Comparison of ENCODE assay signal across 8 cellular contexts in the genomic region with DNA sequence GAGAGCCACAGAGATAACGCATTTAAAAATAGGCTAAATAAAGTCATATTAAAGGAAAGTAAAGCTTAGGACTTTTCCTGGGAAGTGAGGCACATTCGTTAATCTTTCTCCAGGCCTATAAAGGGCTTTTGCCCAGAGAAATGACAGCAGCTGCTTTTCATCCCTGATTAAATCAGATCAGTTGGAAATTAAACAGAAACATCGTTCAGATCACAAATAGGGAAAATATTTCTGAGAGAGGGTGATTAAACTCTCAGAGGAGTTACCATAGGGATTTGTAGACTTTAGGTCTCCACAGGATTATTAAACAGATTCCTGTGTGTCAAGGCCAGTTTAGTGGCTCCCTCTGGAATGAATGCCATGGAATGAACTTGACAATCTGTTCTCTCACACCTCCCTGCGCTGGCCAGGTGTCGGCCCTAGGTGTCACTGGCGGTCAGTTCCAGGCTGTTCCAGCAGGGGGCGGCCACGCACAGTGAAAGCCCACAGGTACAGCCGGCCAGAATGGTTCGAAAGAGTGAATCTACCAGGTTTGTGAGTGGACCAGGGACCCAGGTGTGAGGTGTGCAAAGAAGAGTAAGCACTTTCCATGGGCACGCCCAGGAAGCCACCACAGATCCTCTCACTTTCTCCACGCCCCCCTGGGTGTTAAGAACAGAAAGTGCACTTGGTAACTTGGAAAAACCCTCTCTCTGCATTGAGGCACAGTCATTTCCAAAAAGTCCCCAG.
A peak's percentile ranks its signal among the peaks of the same experiment; 100 is the strongest.
DNase-seq lines count a peak whose midpoint lies in the region; ATAC-seq and TF ChIP-seq lines count a peak whose summit lies in the region.

No MANE protein-coding gene starts in this region.

- no peak overlapping the region for H3K27ac Mint-ChIP-seq in Calu3 (ENCODE audit: unreplicated experiment)
- peak overlapping the region in 2 of 3 experiments; percentile 21 to 50 for H3K27ac Mint-ChIP-seq in nephron

- H3K9me3 ChIP-seq in NT2/D1 (ENCODE audit: insufficient read depth, low read length) = no peaks in the 10 kb centered on the region
- no peaks in the 10 kb centered on the region for H3K9me3 ChIP-seq in esophagus squamous epithelium

- no TSS peak for BruUV-seq in Calu3 (replicated peaks; lab: Mats Ljungman, UMichigan)

- DNase-seq in Calu3 (peak; percentile 89), NT2/D1 (ENCODE audit: low read depth, low spot score) (peak; percentile 28), activated T-cell treated with anti-CD3 and anti-CD28 coated beads for 48 hours (ENCODE audit: low read depth) (peak; percentile 79), esophagus squamous epithelium (lab: John Stamatoyannopoulos, UW) (peak; percentile 3)
- DNase-seq in stimulated activated naive CD8-positive, alpha-beta T cell treated with anti-CD3 and anti-CD28 coated beads, Interleukin-15, Interleukin-2, amounts not matched to agents 100 U/mL and 50 U/mL, for 24 hours = peak; percentile 86

- H3K4me1 ChIP-seq in NT2/D1 (ENCODE audit: insufficient read depth, insufficient read length) (no peaks in the 10 kb centered on the region), esophagus squamous epithelium (peaks cover 0 to 12% (median 0%) of the 10 kb centered on the region in 3 donors)

- H3K27me3 ChIP-seq in NT2/D1 (ENCODE audit: insufficient read depth, insufficient read length) (no peaks in the 10 kb centered on the region), esophagus squamous epithelium (no peaks in the 10 kb centered on the region)

- H3K9me3 Mint-ChIP-seq in Calu3 (ENCODE audit: low read depth, unreplicated experiment) = no peaks in the 10 kb centered on the region
- H3K9me3 Mint-ChIP-seq in nephron = peaks cover 8% of the 10 kb centered on the region

- ATAC-seq in GM19438 (IDR thresholded peaks at IDR 0.05; ENCODE audit: low read depth, unreplicated experiment) = peak; percentile 87
- ATAC-seq in HG03460 (IDR thresholded peaks at IDR 0.05; ENCODE audit: unreplicated experiment) = peak; percentile 93
- ATAC-seq in stimulated activated naive CD8-positive, alpha-beta T cell treated with anti-CD3 and anti-CD28 coated beads, Interleukin-15, Interleukin-2, amounts not matched to agents 100 U/mL and 50 U/mL, for 24 hours = peak; percentile 91

- H3K27ac ChIP-seq in esophagus squamous epithelium = no peak overlapping the region

- 16 to 18% methylated on average over 12 of the region's 12 CpGs for WGBS in esophagus squamous epithelium, 2 donors

- no peak overlapping the region for H3K9ac ChIP-seq in NT2/D1 (ENCODE audit: insufficient read length, low read depth)

- H3K27me3 Mint-ChIP-seq in Calu3 (ENCODE audit: unreplicated experiment) (no peaks in the 10 kb centered on the region), nephron (ENCODE audit: low read depth) (peaks cover 13% of the 10 kb centered on the region)

- H3K4me1 Mint-ChIP-seq in Calu3 (ENCODE audit: low read depth, unreplicated experiment) (no peaks in the 10 kb centered on the region), nephron (peaks cover 32% of the 10 kb centered on the region)

- H3K4me3 ChIP-seq in NT2/D1 (ENCODE audit: insufficient read length, low read depth) (no peak overlapping the region), esophagus squamous epithelium (peak overlapping the region in 1 of 4 donors; percentile 29)

- H3K36me3 ChIP-seq in NT2/D1 (ENCODE audit: insufficient read depth, insufficient read length, low read length) (no peaks in the 10 kb centered on the region), esophagus squamous epithelium (no peaks in the 10 kb centered on the region)

- CTCF ChIA-PET in Calu3 (lab: Charles Lee) = interaction anchor here (0.9 kb wide), 1 partner anchor 970 kb away, joined by 3 read pairs; no protein-coding TSS in a partner anchor

- H3K4me3 Mint-ChIP-seq in Calu3 (ENCODE audit: low read depth, unreplicated experiment) = no peak overlapping the region
- H3K4me3 Mint-ChIP-seq in nephron = no peak overlapping the region

- no peak for TF ChIP-seq POLR2A in esophagus squamous epithelium (IDR thresholded peaks at IDR 0.05)

- no peaks in the 10 kb centered on the region for H3K36me3 Mint-ChIP-seq in Calu3 (ENCODE audit: insufficient read depth, unreplicated experiment)
- H3K36me3 Mint-ChIP-seq in nephron (ENCODE audit: low read depth) = no peaks in the 10 kb centered on the region

- intact Hi-C loops in Calu3 (cut with micrococcal nuclease; ENCODE audit: unreplicated experiment) = loop anchor here (2.0 to 5.0 kb wide), 3 partner anchors 173 to 765 kb away; a partner anchor contains a TSS
- intact Hi-C loops in esophagus squamous epithelium (cut with DNase I) = loop anchor here (5.0 kb wide), 2 partner anchors 765 to 940 kb away; a partner anchor contains a TSS

- TF ChIP-seq CTCF in Calu3 (IDR thresholded peaks at IDR 0.05; ENCODE audit: unreplicated experiment) (peak; percentile 69), esophagus squamous epithelium (IDR thresholded peaks at IDR 0.05) (peak; percentile 80 to 99 (median 99)), nephron (IDR thresholded peaks at IDR 0.05; ENCODE audit: unreplicated experiment in 3 of 3) (peak; percentile 99 to 100 (median 99))

Comparison
In these comparisons a context has a peak if more than half of its experiments do, and no peak if none do; other contexts are left out.
1. DNase-seq: peak in every context shown above with its lines; median percentile 89 in Calu3; 86 in stimulated activated naive CD8-positive, alpha-beta T cell treated with anti-CD3 and anti-CD28 coated beads, Interleukin-15, Interleukin-2, amounts not matched to agents 100 U/mL and 50 U/mL, for 24 hours; 79 in activated T-cell treated with anti-CD3 and anti-CD28 coated beads for 48 hours; 28 in NT2/D1; 3 in esophagus squamous epithelium.